19 cellular contexts compared by ENCODE assay signal in the genomic region with DNA sequence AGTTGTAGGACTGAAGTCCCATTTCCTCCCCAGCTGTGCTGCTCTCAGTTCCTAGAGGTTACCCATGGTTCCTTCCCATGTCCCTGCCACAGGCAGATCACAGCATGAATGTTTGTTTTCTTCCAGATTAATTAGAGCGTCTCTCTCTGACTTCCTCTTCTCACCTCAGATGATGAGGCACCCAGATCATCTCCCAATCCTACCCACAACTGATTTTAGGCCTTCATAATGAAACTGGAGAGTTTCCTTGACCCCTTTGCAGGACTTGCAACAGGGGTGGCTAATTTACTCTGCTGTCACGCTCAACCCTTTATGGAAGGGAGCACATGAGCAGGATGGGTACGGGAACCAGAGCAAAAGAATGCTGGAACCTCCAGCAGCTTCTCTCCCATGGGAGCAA.
"Had no signal": no experiment of that assay in that cellular context is flagged by ENCODE, and none has a peak within 500 bp of the region (broad histone marks: within the 10 kb centered on the region; RNA-seq: fewer than 3 reads in every experiment).

No MANE protein-coding gene starts in this region.

- H3K9me3 Mint-ChIP-seq: activated naive CD8-positive, alpha-beta T cell treated with anti-CD3 and anti-CD28 coated beads, Interleukin-2, amount 50 U/mL, for 24 hours; activated T-cell treated with anti-CD3 and anti-CD28 coated beads, Interleukin-2, amount 50 U/mL, for 72 hours had no signal

- H3K27me3 Mint-ChIP-seq: activated naive CD8-positive, alpha-beta T cell treated with anti-CD3 and anti-CD28 coated beads, Interleukin-2, amount 50 U/mL, for 24 hours had no signal

- H3K27ac ChIP-seq: parathyroid adenoma, upper lobe of left lung had no signal

- H3K27me3 ChIP-seq: gastrocnemius medialis, right atrium auricular region, upper lobe of left lung had no signal

- H3K4me3 Mint-ChIP-seq: activated CD8-positive, alpha-beta T cell treated with anti-CD3 and anti-CD28 coated beads for 36 hours; activated naive CD8-positive, alpha-beta T cell treated with anti-CD3 and anti-CD28 coated beads, Interleukin-2, amount 50 U/mL, for 24 hours; activated T-cell treated with anti-CD3 and anti-CD28 coated beads, Interleukin-2, amount 50 U/mL, for 72 hours; stimulated activated memory B cell treated with anti-CD40 and anti-IgM and Interleukin-4, amounts not matched to agents 10 μg/mL and 1 μg/mL and 100 μg/mL, for 72 hours had no signal

- H3K4me3 ChIP-seq: gastrocnemius medialis, right atrium auricular region, smooth muscle cell, upper lobe of left lung had no signal

- H3K36me3 ChIP-seq: gastrocnemius medialis, right atrium auricular region, upper lobe of left lung had no signal

- H3K36me3 Mint-ChIP-seq: stimulated activated memory B cell treated with anti-CD40 and anti-IgM and Interleukin-4, amounts not matched to agents 10 μg/mL and 1 μg/mL and 100 μg/mL, for 72 hours had no signal

- H3K27ac Mint-ChIP-seq: activated CD8-positive, alpha-beta T cell treated with anti-CD3 and anti-CD28 coated beads for 36 hours; activated naive CD8-positive, alpha-beta T cell treated with anti-CD3 and anti-CD28 coated beads, Interleukin-2, amount 50 U/mL, for 24 hours; activated T-cell treated with anti-CD3 and anti-CD28 coated beads, Interleukin-2, amount 50 U/mL, for 72 hours; stimulated activated memory B cell treated with anti-CD40 and anti-IgM and Interleukin-4, amounts not matched to agents 10 μg/mL and 1 μg/mL and 100 μg/mL, for 72 hours had no signal

- H3K4me1 ChIP-seq: right atrium auricular region had no signal

- DNase-seq: activated CD4-positive, alpha-beta T cell treated with anti-CD3 and anti-CD28 coated beads for 1 hour; activated CD8-positive, alpha-beta memory T cell treated with anti-CD3 and anti-CD28 coated beads, Interleukin-2, amount 50 U/mL, for 4 hours; activated CD8-positive, alpha-beta T cell treated with anti-CD3 and anti-CD28 coated beads for 36 hours; activated naive CD4-positive, alpha-beta T cell; activated naive CD8-positive, alpha-beta T cell treated with anti-CD3 and anti-CD28 coated beads, Interleukin-2, amount 50 U/mL, for 24 hours; activated T-cell treated with anti-CD3 and anti-CD28 coated beads, Interleukin-2, amount 50 U/mL, for 72 hours; central memory CD4-positive, alpha-beta T cell; cortex of kidney; effector CD8-positive, alpha-beta T cell; gastrocnemius medialis; kidney; left ventricle myocardium superior; substantia nigra; T-helper 9 cell; upper lobe of left lung had no signal

- ATAC-seq: activated CD8-positive, alpha-beta T cell treated with anti-CD3 and anti-CD28 coated beads for 36 hours; activated naive CD8-positive, alpha-beta T cell treated with anti-CD3 and anti-CD28 coated beads, Interleukin-2, amount 50 U/mL, for 24 hours; activated T-cell treated with anti-CD3 and anti-CD28 coated beads, Interleukin-2, amount 50 U/mL, for 72 hours; gastrocnemius medialis; stimulated activated memory B cell treated with anti-CD40 and anti-IgM and Interleukin-4, amounts not matched to agents 10 μg/mL and 1 μg/mL and 100 μg/mL, for 72 hours had no signal

- H3K4me1 Mint-ChIP-seq: activated naive CD8-positive, alpha-beta T cell treated with anti-CD3 and anti-CD28 coated beads, Interleukin-2, amount 50 U/mL, for 24 hours; stimulated activated memory B cell treated with anti-CD40 and anti-IgM and Interleukin-4, amounts not matched to agents 10 μg/mL and 1 μg/mL and 100 μg/mL, for 72 hours had no signal
